In genomic region chr22:26023104-26023775, GRCh38 we compare ENCODE assay signal across 32 cellular contexts.
"Had no signal": no experiment of that assay in that cellular context is flagged by ENCODE, and none has a peak within 500 bp of the region (broad histone marks: within the 10 kb centered on the region; RNA-seq: fewer than 3 reads in every experiment).

No MANE protein-coding gene starts in this region.

- H3K9me3 Mint-ChIP-seq: activated CD4-positive, alpha-beta T cell treated with anti-CD3 and anti-CD28 coated beads, Interleukin-2, amount 10 ng/mL, durations not matched to agents 24 days and 14 days; activated naive CD4-positive, alpha-beta T cell treated with anti-CD3 and anti-CD28 coated beads for 36 hours; activated T-helper 1 cell treated with anti-CD3 and anti-CD28 coated beads, Interleukin-12 subunit alpha, Interleukin-12 subunit beta, Interleukin-2, Interleukin-4 antibody, amounts not matched to agents 30 ng/mL and 10 ng/mL and 1 ng/mL, durations not matched to agents 14 hours and 24 hours and 36 hours; neural crest cell had no signal

- H3K4me1 Mint-ChIP-seq: activated CD4-positive, alpha-beta T cell treated with anti-CD3 and anti-CD28 coated beads, Interleukin-2, amount 10 ng/mL, durations not matched to agents 24 days and 14 days; activated naive CD8-positive, alpha-beta T cell treated with anti-CD3 and anti-CD28 coated beads, Interleukin-2, amount 10 ng/mL, durations not matched to agents 7 days and 5 days; naive thymus-derived CD8-positive, alpha-beta T cell; neural crest cell had no signal

- H3K27ac Mint-ChIP-seq: activated CD4-positive, alpha-beta memory T cell treated with anti-CD3 and anti-CD28 coated beads for 36 hours; activated CD4-positive, alpha-beta T cell treated with anti-CD3 and anti-CD28 coated beads, Interleukin-2, amount 10 ng/mL, durations not matched to agents 24 days and 14 days; activated naive CD4-positive, alpha-beta T cell treated with anti-CD3 and anti-CD28 coated beads for 36 hours; activated naive CD8-positive, alpha-beta T cell treated with anti-CD3 and anti-CD28 coated beads, Interleukin-2, amount 10 ng/mL, durations not matched to agents 7 days and 5 days; activated T-helper 1 cell treated with anti-CD3 and anti-CD28 coated beads, Interleukin-12 subunit alpha, Interleukin-12 subunit beta, Interleukin-2, Interleukin-4 antibody, amounts not matched to agents 30 ng/mL and 10 ng/mL and 1 ng/mL, durations not matched to agents 14 hours and 24 hours and 36 hours had no signal

- H3K36me3 Mint-ChIP-seq: activated CD4-positive, alpha-beta memory T cell treated with anti-CD3 and anti-CD28 coated beads for 36 hours; activated naive CD8-positive, alpha-beta T cell treated with anti-CD3 and anti-CD28 coated beads, Interleukin-2, amount 10 ng/mL, durations not matched to agents 7 days and 5 days; naive thymus-derived CD8-positive, alpha-beta T cell had no signal

- ATAC-seq: gastroesophageal sphincter; left ventricle myocardium superior; naive thymus-derived CD8-positive, alpha-beta T cell; pancreas; sciatic nerve; stimulated activated naive CD8-positive, alpha-beta T cell treated with anti-CD3 and anti-CD28 coated beads, Interleukin-15, Interleukin-2, amounts not matched to agents 100 U/mL and 50 U/mL, for 24 hours had no signal

- DNase-seq: activated CD4-positive, alpha-beta memory T cell treated with anti-CD3 and anti-CD28 coated beads for 36 hours; activated CD4-positive, alpha-beta T cell treated with anti-CD3 and anti-CD28 coated beads, Interleukin-2, amount 10 ng/mL, durations not matched to agents 24 days and 14 days; activated CD4-positive, CD25-positive, alpha-beta regulatory T cell treated with anti-CD3 and anti-CD28 coated beads, Interleukin-2, amount 50 U/mL, for 72 hours; activated CD8-positive, alpha-beta memory T cell treated with anti-CD3 and anti-CD28 coated beads, Interleukin-2, amount 50 U/mL, for 4 hours; activated effector memory CD4-positive, alpha-beta T cell treated with anti-CD3 and anti-CD28 coated beads, Interleukin-2, amount 50 U/mL, for 16 hours; activated naive CD4-positive, alpha-beta T cell treated with anti-CD3 and anti-CD28 coated beads for 36 hours; activated naive CD8-positive, alpha-beta T cell treated with anti-CD3 and anti-CD28 coated beads, Interleukin-2, amount 10 ng/mL, durations not matched to agents 7 days and 5 days; activated T-cell treated with anti-CD3 and anti-CD28 coated beads, Interleukin-2, amount 50 U/mL, for 1 hour; brain microvascular endothelial cell; dorsolateral prefrontal cortex; effector memory CD4-positive, alpha-beta T cell; erythroblast; head of caudate nucleus; hippocampal formation; left ventricle myocardium superior; midbrain; naive thymus-derived CD8-positive, alpha-beta T cell; nucleus accumbens; pancreas; retina; stimulated activated CD4-positive, alpha-beta T cell treated with anti-CD3 and anti-CD28 coated beads, Interleukin-12 subunit alpha, Interleukin-12 subunit beta, amount 100 ng/mL, for 4 hours; stimulated activated CD4-positive, alpha-beta T cell treated with anti-CD3 and anti-CD28 coated beads, Interleukin-4, amount 100 ng/mL, for 1 hour; stimulated activated naive CD8-positive, alpha-beta T cell treated with anti-CD3 and anti-CD28 coated beads, Interleukin-15, Interleukin-2, amounts not matched to agents 100 U/mL and 50 U/mL, for 24 hours; testis; transverse colon had no signal

- H3K27me3 ChIP-seq: brain microvascular endothelial cell, dorsolateral prefrontal cortex, pancreas, testis, transverse colon had no signal

- H3K4me3 ChIP-seq: coronary artery, dorsolateral prefrontal cortex, gastroesophageal sphincter, pancreas, prostate gland, skin epidermis, testis, transverse colon had no signal

- H3K27me3 Mint-ChIP-seq: activated CD4-positive, alpha-beta memory T cell treated with anti-CD3 and anti-CD28 coated beads for 36 hours; activated CD4-positive, alpha-beta T cell treated with anti-CD3 and anti-CD28 coated beads, Interleukin-2, amount 10 ng/mL, durations not matched to agents 24 days and 14 days; activated naive CD8-positive, alpha-beta T cell treated with anti-CD3 and anti-CD28 coated beads, Interleukin-2, amount 10 ng/mL, durations not matched to agents 7 days and 5 days had no signal

- H3K36me3 ChIP-seq: brain microvascular endothelial cell, gastroesophageal sphincter, pancreas, prostate gland, transverse colon had no signal

- H3K4me3 Mint-ChIP-seq: activated CD4-positive, alpha-beta memory T cell treated with anti-CD3 and anti-CD28 coated beads for 36 hours; activated CD4-positive, alpha-beta T cell treated with anti-CD3 and anti-CD28 coated beads, Interleukin-2, amount 10 ng/mL, durations not matched to agents 24 days and 14 days; activated naive CD4-positive, alpha-beta T cell treated with anti-CD3 and anti-CD28 coated beads for 36 hours; activated naive CD8-positive, alpha-beta T cell treated with anti-CD3 and anti-CD28 coated beads, Interleukin-2, amount 10 ng/mL, durations not matched to agents 7 days and 5 days; activated T-helper 1 cell treated with anti-CD3 and anti-CD28 coated beads, Interleukin-12 subunit alpha, Interleukin-12 subunit beta, Interleukin-2, Interleukin-4 antibody, amounts not matched to agents 30 ng/mL and 10 ng/mL and 1 ng/mL, durations not matched to agents 14 hours and 24 hours and 36 hours; naive thymus-derived CD8-positive, alpha-beta T cell; neural crest cell had no signal
